In the genomic region with DNA sequence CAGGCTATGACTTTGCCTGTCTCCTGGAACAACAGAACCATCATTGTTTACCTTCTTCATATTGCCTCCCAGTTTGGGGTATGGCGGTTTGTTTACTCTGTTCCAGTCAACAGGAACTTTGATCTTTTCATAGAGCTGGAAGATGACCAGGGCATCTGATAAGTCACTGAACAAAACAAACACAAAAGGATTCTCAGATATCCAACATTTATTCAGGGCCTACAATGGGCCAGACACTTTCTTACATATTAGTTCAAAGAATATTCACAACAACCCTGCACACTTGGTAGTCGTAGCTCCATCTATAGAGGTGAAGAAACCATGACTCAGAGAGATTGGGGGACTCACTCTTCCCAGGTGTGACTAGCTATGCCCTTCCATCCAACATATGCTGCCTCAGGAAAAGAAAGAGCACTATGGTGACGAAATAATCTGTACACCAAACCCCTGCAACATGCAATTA, we compare ENCODE assay signal across 1 cellular context.
TF ChIP-seq lines count a peak whose summit lies in the region.

No MANE protein-coding gene starts in this region.

TF ChIP-seq in HepG2, 621 proteins besides CTCF, POLR2A, EP300 and RAD21 (continued from another document and continues in another):
- TF ChIP-seq, protein P1, sequence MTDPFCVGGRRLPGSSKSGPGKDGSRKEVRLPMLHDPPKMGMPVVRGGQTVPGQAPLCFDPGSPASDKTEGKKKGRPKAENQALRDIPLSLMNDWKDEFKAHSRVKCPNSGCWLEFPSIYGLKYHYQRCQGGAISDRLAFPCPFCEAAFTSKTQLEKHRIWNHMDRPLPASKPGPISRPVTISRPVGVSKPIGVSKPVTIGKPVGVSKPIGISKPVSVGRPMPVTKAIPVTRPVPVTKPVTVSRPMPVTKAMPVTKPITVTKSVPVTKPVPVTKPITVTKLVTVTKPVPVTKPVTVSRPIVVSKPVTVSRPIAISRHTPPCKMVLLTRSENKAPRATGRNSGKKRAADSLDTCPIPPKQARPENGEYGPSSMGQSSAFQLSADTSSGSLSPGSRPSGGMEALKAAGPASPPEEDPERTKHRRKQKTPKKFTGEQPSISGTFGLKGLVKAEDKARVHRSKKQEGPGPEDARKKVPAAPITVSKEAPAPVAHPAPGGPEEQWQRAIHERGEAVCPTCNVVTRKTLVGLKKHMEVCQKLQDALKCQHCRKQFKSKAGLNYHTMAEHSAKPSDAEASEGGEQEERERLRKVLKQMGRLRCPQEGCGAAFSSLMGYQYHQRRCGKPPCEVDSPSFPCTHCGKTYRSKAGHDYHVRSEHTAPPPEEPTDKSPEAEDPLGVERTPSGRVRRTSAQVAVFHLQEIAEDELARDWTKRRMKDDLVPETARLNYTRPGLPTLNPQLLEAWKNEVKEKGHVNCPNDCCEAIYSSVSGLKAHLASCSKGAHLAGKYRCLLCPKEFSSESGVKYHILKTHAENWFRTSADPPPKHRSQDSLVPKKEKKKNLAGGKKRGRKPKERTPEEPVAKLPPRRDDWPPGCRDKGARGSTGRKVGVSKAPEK (CRISPR knock-in tag; IDR thresholded peaks at IDR 0.05; ENCODE audit: borderline replicate concordance): no peak
- TF ChIP-seq, protein P2, sequence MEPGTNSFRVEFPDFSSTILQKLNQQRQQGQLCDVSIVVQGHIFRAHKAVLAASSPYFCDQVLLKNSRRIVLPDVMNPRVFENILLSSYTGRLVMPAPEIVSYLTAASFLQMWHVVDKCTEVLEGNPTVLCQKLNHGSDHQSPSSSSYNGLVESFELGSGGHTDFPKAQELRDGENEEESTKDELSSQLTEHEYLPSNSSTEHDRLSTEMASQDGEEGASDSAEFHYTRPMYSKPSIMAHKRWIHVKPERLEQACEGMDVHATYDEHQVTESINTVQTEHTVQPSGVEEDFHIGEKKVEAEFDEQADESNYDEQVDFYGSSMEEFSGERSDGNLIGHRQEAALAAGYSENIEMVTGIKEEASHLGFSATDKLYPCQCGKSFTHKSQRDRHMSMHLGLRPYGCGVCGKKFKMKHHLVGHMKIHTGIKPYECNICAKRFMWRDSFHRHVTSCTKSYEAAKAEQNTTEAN (CRISPR knock-in tag; conservative IDR thresholded peaks at IDR 0.05): peak; percentile 96
- TF ChIP-seq HDAC2 (CRISPR knock-in tag; IDR thresholded peaks at IDR 0.05): peak; percentile 75; the same call in 1 of the 2 replicates
- no peak for TF ChIP-seq ARHGAP35 (CRISPR knock-in tag; IDR thresholded peaks at IDR 0.05; ENCODE audit: borderline replicate concordance)
- TF ChIP-seq ZNF615 (CRISPR knock-in tag; IDR thresholded peaks at IDR 0.05; ENCODE audit: borderline replicate concordance): no peak
- TF ChIP-seq ZBTB20 (CRISPR knock-in tag; IDR thresholded peaks at IDR 0.05; ENCODE audit: borderline replicate concordance, low read depth): peak; percentile 82; the same call in 1 of the 2 replicates
- TF ChIP-seq CENPX (CRISPR knock-in tag; IDR thresholded peaks at IDR 0.05): no peak
- TF ChIP-seq, protein P3, sequence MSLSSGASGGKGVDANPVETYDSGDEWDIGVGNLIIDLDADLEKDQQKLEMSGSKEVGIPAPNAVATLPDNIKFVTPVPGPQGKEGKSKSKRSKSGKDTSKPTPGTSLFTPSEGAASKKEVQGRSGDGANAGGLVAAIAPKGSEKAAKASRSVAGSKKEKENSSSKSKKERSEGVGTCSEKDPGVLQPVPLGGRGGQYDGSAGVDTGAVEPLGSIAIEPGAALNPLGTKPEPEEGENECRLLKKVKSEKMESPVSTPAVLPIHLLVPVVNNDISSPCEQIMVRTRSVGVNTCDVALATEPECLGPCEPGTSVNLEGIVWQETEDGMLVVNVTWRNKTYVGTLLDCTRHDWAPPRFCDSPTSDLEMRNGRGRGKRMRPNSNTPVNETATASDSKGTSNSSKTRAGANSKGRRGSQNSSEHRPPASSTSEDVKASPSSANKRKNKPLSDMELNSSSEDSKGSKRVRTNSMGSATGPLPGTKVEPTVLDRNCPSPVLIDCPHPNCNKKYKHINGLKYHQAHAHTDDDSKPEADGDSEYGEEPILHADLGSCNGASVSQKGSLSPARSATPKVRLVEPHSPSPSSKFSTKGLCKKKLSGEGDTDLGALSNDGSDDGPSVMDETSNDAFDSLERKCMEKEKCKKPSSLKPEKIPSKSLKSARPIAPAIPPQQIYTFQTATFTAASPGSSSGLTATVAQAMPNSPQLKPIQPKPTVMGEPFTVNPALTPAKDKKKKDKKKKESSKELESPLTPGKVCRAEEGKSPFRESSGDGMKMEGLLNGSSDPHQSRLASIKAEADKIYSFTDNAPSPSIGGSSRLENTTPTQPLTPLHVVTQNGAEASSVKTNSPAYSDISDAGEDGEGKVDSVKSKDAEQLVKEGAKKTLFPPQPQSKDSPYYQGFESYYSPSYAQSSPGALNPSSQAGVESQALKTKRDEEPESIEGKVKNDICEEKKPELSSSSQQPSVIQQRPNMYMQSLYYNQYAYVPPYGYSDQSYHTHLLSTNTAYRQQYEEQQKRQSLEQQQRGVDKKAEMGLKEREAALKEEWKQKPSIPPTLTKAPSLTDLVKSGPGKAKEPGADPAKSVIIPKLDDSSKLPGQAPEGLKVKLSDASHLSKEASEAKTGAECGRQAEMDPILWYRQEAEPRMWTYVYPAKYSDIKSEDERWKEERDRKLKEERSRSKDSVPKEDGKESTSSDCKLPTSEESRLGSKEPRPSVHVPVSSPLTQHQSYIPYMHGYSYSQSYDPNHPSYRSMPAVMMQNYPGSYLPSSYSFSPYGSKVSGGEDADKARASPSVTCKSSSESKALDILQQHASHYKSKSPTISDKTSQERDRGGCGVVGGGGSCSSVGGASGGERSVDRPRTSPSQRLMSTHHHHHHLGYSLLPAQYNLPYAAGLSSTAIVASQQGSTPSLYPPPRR (CRISPR knock-in tag; IDR thresholded peaks at IDR 0.05; ENCODE audit: borderline replicate concordance): peak; percentile 90; the same call in 1 of the 2 replicates
- TF ChIP-seq MATR3 (CRISPR knock-in tag; IDR thresholded peaks at IDR 0.05): no peak
- 0 out of 2 replicates have a peak, but pooled peaks have one; percentile 16 for TF ChIP-seq JUND (CRISPR knock-in tag; IDR thresholded peaks at IDR 0.05)
- peak; percentile 67 for TF ChIP-seq PITX1 (CRISPR knock-in tag; IDR thresholded peaks at IDR 0.05)
- TF ChIP-seq TBX3 (IDR thresholded peaks at IDR 0.05; ENCODE audit: borderline replicate concordance): peak; percentile 63; the same call in 1 of the 2 replicates
- 0 out of 2 replicates have a peak, but pooled peaks have one; percentile 75 for TF ChIP-seq ZNF614 (CRISPR knock-in tag; IDR thresholded peaks at IDR 0.05; ENCODE audit: borderline replicate concordance)
- peak; percentile 91 for TF ChIP-seq RCOR2 (CRISPR knock-in tag; IDR thresholded peaks at IDR 0.05)
- TF ChIP-seq ZNF101 (CRISPR knock-in tag; IDR thresholded peaks at IDR 0.05; ENCODE audit: borderline replicate concordance, low read depth): no peak
- TF ChIP-seq, protein P4, sequence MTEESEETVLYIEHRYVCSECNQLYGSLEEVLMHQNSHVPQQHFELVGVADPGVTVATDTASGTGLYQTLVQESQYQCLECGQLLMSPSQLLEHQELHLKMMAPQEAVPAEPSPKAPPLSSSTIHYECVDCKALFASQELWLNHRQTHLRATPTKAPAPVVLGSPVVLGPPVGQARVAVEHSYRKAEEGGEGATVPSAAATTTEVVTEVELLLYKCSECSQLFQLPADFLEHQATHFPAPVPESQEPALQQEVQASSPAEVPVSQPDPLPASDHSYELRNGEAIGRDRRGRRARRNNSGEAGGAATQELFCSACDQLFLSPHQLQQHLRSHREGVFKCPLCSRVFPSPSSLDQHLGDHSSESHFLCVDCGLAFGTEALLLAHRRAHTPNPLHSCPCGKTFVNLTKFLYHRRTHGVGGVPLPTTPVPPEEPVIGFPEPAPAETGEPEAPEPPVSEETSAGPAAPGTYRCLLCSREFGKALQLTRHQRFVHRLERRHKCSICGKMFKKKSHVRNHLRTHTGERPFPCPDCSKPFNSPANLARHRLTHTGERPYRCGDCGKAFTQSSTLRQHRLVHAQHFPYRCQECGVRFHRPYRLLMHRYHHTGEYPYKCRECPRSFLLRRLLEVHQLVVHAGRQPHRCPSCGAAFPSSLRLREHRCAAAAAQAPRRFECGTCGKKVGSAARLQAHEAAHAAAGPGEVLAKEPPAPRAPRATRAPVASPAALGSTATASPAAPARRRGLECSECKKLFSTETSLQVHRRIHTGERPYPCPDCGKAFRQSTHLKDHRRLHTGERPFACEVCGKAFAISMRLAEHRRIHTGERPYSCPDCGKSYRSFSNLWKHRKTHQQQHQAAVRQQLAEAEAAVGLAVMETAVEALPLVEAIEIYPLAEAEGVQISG (CRISPR knock-in tag; IDR thresholded peaks at IDR 0.05): peak; percentile 32; the same call in 1 of the 2 replicates
- TF ChIP-seq, protein P5, sequence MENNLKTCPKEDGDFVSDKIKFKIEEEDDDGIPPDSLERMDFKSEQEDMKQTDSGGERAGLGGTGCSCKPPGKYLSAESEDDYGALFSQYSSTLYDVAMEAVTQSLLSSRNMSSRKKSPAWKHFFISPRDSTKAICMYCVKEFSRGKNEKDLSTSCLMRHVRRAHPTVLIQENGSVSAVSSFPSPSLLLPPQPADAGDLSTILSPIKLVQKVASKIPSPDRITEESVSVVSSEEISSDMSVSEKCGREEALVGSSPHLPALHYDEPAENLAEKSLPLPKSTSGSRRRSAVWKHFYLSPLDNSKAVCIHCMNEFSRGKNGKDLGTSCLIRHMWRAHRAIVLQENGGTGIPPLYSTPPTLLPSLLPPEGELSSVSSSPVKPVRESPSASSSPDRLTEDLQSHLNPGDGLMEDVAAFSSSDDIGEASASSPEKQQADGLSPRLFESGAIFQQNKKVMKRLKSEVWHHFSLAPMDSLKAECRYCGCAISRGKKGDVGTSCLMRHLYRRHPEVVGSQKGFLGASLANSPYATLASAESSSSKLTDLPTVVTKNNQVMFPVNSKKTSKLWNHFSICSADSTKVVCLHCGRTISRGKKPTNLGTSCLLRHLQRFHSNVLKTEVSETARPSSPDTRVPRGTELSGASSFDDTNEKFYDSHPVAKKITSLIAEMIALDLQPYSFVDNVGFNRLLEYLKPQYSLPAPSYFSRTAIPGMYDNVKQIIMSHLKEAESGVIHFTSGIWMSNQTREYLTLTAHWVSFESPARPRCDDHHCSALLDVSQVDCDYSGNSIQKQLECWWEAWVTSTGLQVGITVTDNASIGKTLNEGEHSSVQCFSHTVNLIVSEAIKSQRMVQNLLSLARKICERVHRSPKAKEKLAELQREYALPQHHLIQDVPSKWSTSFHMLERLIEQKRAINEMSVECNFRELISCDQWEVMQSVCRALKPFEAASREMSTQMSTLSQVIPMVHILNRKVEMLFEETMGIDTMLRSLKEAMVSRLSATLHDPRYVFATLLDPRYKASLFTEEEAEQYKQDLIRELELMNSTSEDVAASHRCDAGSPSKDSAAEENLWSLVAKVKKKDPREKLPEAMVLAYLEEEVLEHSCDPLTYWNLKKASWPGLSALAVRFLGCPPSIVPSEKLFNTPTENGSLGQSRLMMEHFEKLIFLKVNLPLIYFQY (CRISPR knock-in tag; IDR thresholded peaks at IDR 0.05; ENCODE audit: borderline replicate concordance): peak; percentile 73; the same call in 1 of the 2 replicates
- no peak for TF ChIP-seq RARG (CRISPR knock-in tag; IDR thresholded peaks at IDR 0.05; ENCODE audit: low read depth)
- TF ChIP-seq ERF (CRISPR knock-in tag; IDR thresholded peaks at IDR 0.05): peak; percentile 74; the same call in 1 of the 2 replicates
- TF ChIP-seq, protein P6, sequence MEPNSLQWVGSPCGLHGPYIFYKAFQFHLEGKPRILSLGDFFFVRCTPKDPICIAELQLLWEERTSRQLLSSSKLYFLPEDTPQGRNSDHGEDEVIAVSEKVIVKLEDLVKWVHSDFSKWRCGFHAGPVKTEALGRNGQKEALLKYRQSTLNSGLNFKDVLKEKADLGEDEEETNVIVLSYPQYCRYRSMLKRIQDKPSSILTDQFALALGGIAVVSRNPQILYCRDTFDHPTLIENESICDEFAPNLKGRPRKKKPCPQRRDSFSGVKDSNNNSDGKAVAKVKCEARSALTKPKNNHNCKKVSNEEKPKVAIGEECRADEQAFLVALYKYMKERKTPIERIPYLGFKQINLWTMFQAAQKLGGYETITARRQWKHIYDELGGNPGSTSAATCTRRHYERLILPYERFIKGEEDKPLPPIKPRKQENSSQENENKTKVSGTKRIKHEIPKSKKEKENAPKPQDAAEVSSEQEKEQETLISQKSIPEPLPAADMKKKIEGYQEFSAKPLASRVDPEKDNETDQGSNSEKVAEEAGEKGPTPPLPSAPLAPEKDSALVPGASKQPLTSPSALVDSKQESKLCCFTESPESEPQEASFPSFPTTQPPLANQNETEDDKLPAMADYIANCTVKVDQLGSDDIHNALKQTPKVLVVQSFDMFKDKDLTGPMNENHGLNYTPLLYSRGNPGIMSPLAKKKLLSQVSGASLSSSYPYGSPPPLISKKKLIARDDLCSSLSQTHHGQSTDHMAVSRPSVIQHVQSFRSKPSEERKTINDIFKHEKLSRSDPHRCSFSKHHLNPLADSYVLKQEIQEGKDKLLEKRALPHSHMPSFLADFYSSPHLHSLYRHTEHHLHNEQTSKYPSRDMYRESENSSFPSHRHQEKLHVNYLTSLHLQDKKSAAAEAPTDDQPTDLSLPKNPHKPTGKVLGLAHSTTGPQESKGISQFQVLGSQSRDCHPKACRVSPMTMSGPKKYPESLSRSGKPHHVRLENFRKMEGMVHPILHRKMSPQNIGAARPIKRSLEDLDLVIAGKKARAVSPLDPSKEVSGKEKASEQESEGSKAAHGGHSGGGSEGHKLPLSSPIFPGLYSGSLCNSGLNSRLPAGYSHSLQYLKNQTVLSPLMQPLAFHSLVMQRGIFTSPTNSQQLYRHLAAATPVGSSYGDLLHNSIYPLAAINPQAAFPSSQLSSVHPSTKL (CRISPR knock-in tag; IDR thresholded peaks at IDR 0.05): peak; percentile 96
- TF ChIP-seq, protein P7, sequence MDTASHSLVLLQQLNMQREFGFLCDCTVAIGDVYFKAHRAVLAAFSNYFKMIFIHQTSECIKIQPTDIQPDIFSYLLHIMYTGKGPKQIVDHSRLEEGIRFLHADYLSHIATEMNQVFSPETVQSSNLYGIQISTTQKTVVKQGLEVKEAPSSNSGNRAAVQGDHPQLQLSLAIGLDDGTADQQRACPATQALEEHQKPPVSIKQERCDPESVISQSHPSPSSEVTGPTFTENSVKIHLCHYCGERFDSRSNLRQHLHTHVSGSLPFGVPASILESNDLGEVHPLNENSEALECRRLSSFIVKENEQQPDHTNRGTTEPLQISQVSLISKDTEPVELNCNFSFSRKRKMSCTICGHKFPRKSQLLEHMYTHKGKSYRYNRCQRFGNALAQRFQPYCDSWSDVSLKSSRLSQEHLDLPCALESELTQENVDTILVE (CRISPR knock-in tag; IDR thresholded peaks at IDR 0.05): 0 out of 2 replicates have a peak, but pooled peaks have one; percentile 49
- TF ChIP-seq HNF4A (CRISPR knock-in tag; IDR thresholded peaks at IDR 0.05): peak; percentile 98
- TF ChIP-seq RFX5 (IDR thresholded peaks at IDR 0.05; ENCODE audit: low read depth, low read length): no peak
- TF ChIP-seq ZNF510 (CRISPR knock-in tag; IDR thresholded peaks at IDR 0.05; ENCODE audit: low read depth): no peak
- peak; percentile 98 for TF ChIP-seq FOXJ3 (CRISPR knock-in tag; IDR thresholded peaks at IDR 0.05; ENCODE audit: borderline replicate concordance)
